Comparison of ENCODE assay signal across 9 cellular contexts in the genomic region with DNA sequence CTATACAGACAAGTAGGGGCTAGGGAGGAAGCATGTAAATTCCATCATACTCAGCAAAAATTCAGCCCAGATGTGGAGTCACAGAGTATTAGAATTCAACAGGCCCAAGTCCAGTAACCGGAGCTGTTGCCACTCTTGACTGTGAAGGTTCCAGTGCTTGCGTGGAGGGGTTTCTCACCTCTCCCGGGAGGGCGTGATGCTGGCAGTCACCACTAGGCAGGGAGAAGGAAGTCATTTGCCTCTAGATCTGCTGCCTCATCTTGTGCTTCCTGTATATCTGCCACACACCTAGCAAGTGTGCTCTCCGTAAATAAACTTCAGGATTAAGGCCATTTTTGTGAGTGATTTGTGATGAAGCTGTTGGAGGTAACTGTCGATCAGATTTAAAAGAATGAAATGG. TPM values are rescaled to one million over a fixed set of nuclear protein-coding genes. Genes with fewer than 3 reads are reported as not detected.
A peak's percentile ranks its signal among the peaks of the same experiment; 100 is the strongest.
DNase-seq lines count a peak whose midpoint lies in the region; ATAC-seq and TF ChIP-seq lines count a peak whose summit lies in the region.
"Had no signal": no experiment of that assay in that cellular context is flagged by ENCODE, and none has a peak within 500 bp of the region (broad histone marks: within the 10 kb centered on the region; RNA-seq: fewer than 3 reads in every experiment).

No MANE protein-coding gene starts in this region.

- H3K9me3 ChIP-seq in mucosa of descending colon (no peaks in the 10 kb centered on the region), stomach smooth muscle (ENCODE audit: control insufficient read depth in 2 of 2, low read length in 2 of 2) (no peaks in the 10 kb centered on the region)

- ATAC-seq in mucosa of descending colon: peak; percentile 29
- ATAC-seq in HG02588 (IDR thresholded peaks at IDR 0.05; ENCODE audit: unreplicated experiment): no peak

- H3K36me3 ChIP-seq in mucosa of descending colon (ENCODE audit: low read depth) (no peaks in the 10 kb centered on the region), stomach smooth muscle (ENCODE audit: control insufficient read depth in 2 of 2, insufficient read depth in 2 of 2, low read length in 2 of 2) (peaks cover 0 to 2% of the 10 kb centered on the region in 2 donors)

- peak overlapping the region; percentile 100 for H3K27ac ChIP-seq in caudate nucleus (ENCODE audit: low read depth, low read length)
- H3K27ac ChIP-seq in stomach smooth muscle (ENCODE audit: low read length): no peak overlapping the region

- H3K9ac ChIP-seq in stomach smooth muscle (ENCODE audit: low read length in 2 of 2): peak overlapping the region in 1 of 2 donors; percentile 91

- H3K4me1 ChIP-seq in mucosa of descending colon (ENCODE audit: low read depth) (peaks cover 33% of the 10 kb centered on the region), stomach smooth muscle (ENCODE audit: control insufficient read depth, insufficient read depth, low read length) (peaks cover 38% of the 10 kb centered on the region)

- no peak overlapping the region for H3K4me3 ChIP-seq in mucosa of descending colon
- H3K4me3 ChIP-seq in stomach smooth muscle (ENCODE audit: low read length in 2 of 2): peak overlapping the region; percentile 92

- DNase-seq in NCI-H2029 treated with DMSO at 0.1 percent for 48 hours (lab: John Stamatoyannopoulos, UW) (peak; percentile 9), NCI-H2029 (lab: John Stamatoyannopoulos, UW) (no peak), MV-4-11 (lab: John Stamatoyannopoulos, UW) (peak; percentile 70), UCSD-AML1 (lab: John Stamatoyannopoulos, UW; ENCODE audit: unreplicated experiment) (peak; percentile 52), caudate nucleus (lab: John Stamatoyannopoulos, UW) (peak in 2 of 61 donors; percentile 1 to 8), mucosa of descending colon (peak in 2 of 3 donors; percentile 45 to 59)

- intact Hi-C loops in mucosa of descending colon (cut with DNase I, micrococcal nuclease): no loop called here

- H3K27me3 ChIP-seq in stomach smooth muscle (ENCODE audit: control insufficient read depth in 1 of 2, insufficient read depth in 2 of 2, low read length in 2 of 2): no peaks in the 10 kb centered on the region

- TF ChIP-seq CTCF in mucosa of descending colon (IDR thresholded peaks at IDR 0.05): no peak

RNA-seq across cellular contexts. Expression of a gene that starts 1.0 kb away (rescaled TPM):
- 10 to 100 TPM; 26.9 to 42.0 (median 29.1) TPM for total RNA-seq in mucosa of descending colon

RNA-seq across cellular contexts. Expression of a gene that starts 1.4 kb away (rescaled TPM):
- 10 to 100 TPM; 14.4 to 29.4 (median 17.8) TPM for total RNA-seq in mucosa of descending colon

RNA-seq across cellular contexts. Expression of a gene that starts 14.9 kb away (rescaled TPM):
- total RNA-seq in mucosa of descending colon: 1 to 10 TPM; 3.1 to 6.1 (median 4.8) TPM

RNA-seq across cellular contexts. Expression of a gene that starts 27.9 kb away (rescaled TPM):
- total RNA-seq in mucosa of descending colon: under 1 TPM in 1 of 3 donors, not detected in 2; 0.46 TPM
- total RNA-seq: glomerular endothelial cell had no signal

RNA-seq across cellular contexts. Expression of a gene that starts 53.1 kb away (rescaled TPM):
- 10 to 100 TPM in 1 of 3 donors, 1 to 10 TPM in 2; 3.1 to 15.9 (median 9.3) TPM for total RNA-seq in mucosa of descending colon
